17 cellular contexts compared by ENCODE assay signal in genomic region chr20:63461364-63461763, GRCh38. TPM values are rescaled to one million over a fixed set of nuclear protein-coding genes. Genes with fewer than 3 reads are reported as not detected.
DNase-seq lines count a peak whose midpoint lies in the region; ATAC-seq and TF ChIP-seq lines count a peak whose summit lies in the region.
"Had no signal": no experiment of that assay in that cellular context is flagged by ENCODE, and none has a peak within 500 bp of the region (broad histone marks: within the 10 kb centered on the region; RNA-seq: fewer than 3 reads in every experiment).

No MANE protein-coding gene starts in this region.

- H3K79me2 ChIP-seq in mesendoderm (ENCODE audit: control insufficient read depth, insufficient read depth, low read length), result peaks cover 2% of the 10 kb centered on the region

- H3K4ac ChIP-seq in mesendoderm (ENCODE audit: low read depth, low read length), result no peak overlapping the region

- H3K79me1 ChIP-seq in mesendoderm (ENCODE audit: low read length), result peaks cover 6% of the 10 kb centered on the region

- peak overlapping the region; percentile 45 for H3K27ac ChIP-seq in angular gyrus (ENCODE audit: low read depth, low read length)
- no peak overlapping the region for H3K27ac ChIP-seq in mesendoderm (ENCODE audit: low read depth, low read length)
- H3K27ac ChIP-seq: HL-60, vagina had no signal

- H3K23ac ChIP-seq in mesendoderm (ENCODE audit: low read length), result no peak overlapping the region

- H3K4me3 ChIP-seq in mesendoderm (ENCODE audit: low read length), result no peak overlapping the region
- H3K4me3 ChIP-seq: MG63, vagina had no signal

- H2BK15ac ChIP-seq in mesendoderm (replicated peaks; ENCODE audit: low read depth), result no peak overlapping the region

- H3K18ac ChIP-seq in mesendoderm (ENCODE audit: low read length), result no peak overlapping the region

- no peak overlapping the region for H2BK5ac ChIP-seq in mesendoderm (ENCODE audit: low read length)

- no peaks in the 10 kb centered on the region for H3K4me1 ChIP-seq in mesendoderm (ENCODE audit: control insufficient read depth, low read depth, low read length)
- H3K4me1 ChIP-seq: vagina had no signal

- no peaks in the 10 kb centered on the region for H3K36me3 ChIP-seq in mesendoderm (ENCODE audit: control insufficient read depth, insufficient read depth, low read length)
- H3K36me3 ChIP-seq: MG63, vagina had no signal

- H3K56ac ChIP-seq in mesendoderm (ENCODE audit: low read length), result no peak overlapping the region

- no peak overlapping the region for H3K4me2 ChIP-seq in mesendoderm (ENCODE audit: low read length)

- no CpG with 5 or more reads among the region's 10 CpGs for WGBS in mesendoderm (ENCODE audit: extremely low coverage, insufficient coverage, low lambda C conversion rate)

- H4K8ac ChIP-seq in mesendoderm (ENCODE audit: low read depth, low read length), result no peak overlapping the region

- no peak overlapping the region for H3K9ac ChIP-seq in mesendoderm (ENCODE audit: low read length)

- DNase-seq in activated effector memory CD4-positive, alpha-beta T cell treated with anti-CD3 and anti-CD28 coated beads, Interleukin-2, amount 50 U/mL, for 16 hours, result peak; percentile 66
- DNase-seq in activated effector memory CD4-positive, alpha-beta T cell treated with Interleukin-2 at 50 U/mL for 16 hours, result no peak
- DNase-seq in HPDE6-E6E7 (ENCODE audit: extremely low spot score), result peak; percentile 62
- DNase-seq in mesendoderm, result peak; percentile 37
- DNase-seq in NCI-H1930 (lab: John Stamatoyannopoulos, UW), result no peak
- DNase-seq: cortex of kidney; DMS 273 treated with DMSO at 0.1 percent for 48 hours; MG63; stimulated activated CD4-positive, alpha-beta T cell treated with anti-CD3 and anti-CD28 coated beads, Interleukin-4, amount 100 ng/mL, for 4 hours; stimulated activated naive B cell treated with anti-CD40 and anti-IgM and Interleukin-4, amounts not matched to agents 10 μg/mL and 1 μg/mL and 100 μg/mL, for 72 hours; T-helper 1 cell had no signal

- H2BK120ac ChIP-seq in mesendoderm (ENCODE audit: low read depth, low read length), result no peak overlapping the region

- TF ChIP-seq POLR2A in GM18505 (IDR thresholded peaks at IDR 0.05; ENCODE audit: borderline replicate concordance, extremely low read depth, insufficient read depth, insufficient read length), result no peak

- no peaks in the 10 kb centered on the region for H3K27me3 ChIP-seq in mesendoderm (ENCODE audit: insufficient read depth, low read length, poor library complexity)
- H3K27me3 ChIP-seq: vagina had no signal

- no peak for ATAC-seq in HG03196 (IDR thresholded peaks at IDR 0.05; ENCODE audit: unreplicated experiment)
- ATAC-seq in GM18505 (IDR thresholded peaks at IDR 0.05; ENCODE audit: unreplicated experiment), result no peak
- ATAC-seq: stimulated activated naive B cell treated with anti-CD40 and anti-IgM and Interleukin-4, amounts not matched to agents 10 μg/mL and 1 μg/mL and 100 μg/mL, for 72 hours had no signal

- no peak overlapping the region for H2AK5ac ChIP-seq in mesendoderm (ENCODE audit: low read length)

- H4K5ac ChIP-seq in mesendoderm (ENCODE audit: low read length), result no peak overlapping the region

RNA-seq across cellular contexts. Expression of gene KCNQ2, which starts 11.1 kb away (rescaled TPM):
- polyA plus RNA-seq in mesendoderm (2013, experiment 1 of 2), result 20.9 TPM
- polyA plus RNA-seq in mesendoderm (2013, experiment 2 of 2), result 20.4 TPM
- polyA plus RNA-seq: fibroblast of lung had no signal

RNA-seq across cellular contexts. Expression of gene EEF1A2, which starts 37.5 kb away (rescaled TPM):
- 8.6 TPM for polyA plus RNA-seq in mesendoderm (2013, experiment 1 of 2)
- 9.6 TPM for polyA plus RNA-seq in mesendoderm (2013, experiment 2 of 2)

RNA-seq across cellular contexts. Expression of gene PPDPF, which starts 59.2 kb away (rescaled TPM):
- 145 TPM for polyA plus RNA-seq in mesendoderm (2013, experiment 1 of 2)
- polyA plus RNA-seq in mesendoderm (2013, experiment 2 of 2), result 147 TPM

Comparison
In these comparisons a context has a peak if more than half of its experiments do, and no peak if none do; other contexts are left out.
1. DNase-seq: peak in activated effector memory CD4-positive, alpha-beta T cell treated with anti-CD3 and anti-CD28 coated beads, Interleukin-2, amount 50 U/mL, for 16 hours (single experiment), HPDE6-E6E7 (single experiment) and mesendoderm (single experiment); none in activated effector memory CD4-positive, alpha-beta T cell treated with Interleukin-2 at 50 U/mL for 16 hours (single experiment) and NCI-H1930 (0 of 2).